ENCODE assay signal across 12 cellular contexts in genomic region chr5:172086312-172086975, GRCh38.
DNase-seq lines count a peak whose midpoint lies in the region; ATAC-seq and TF ChIP-seq lines count a peak whose summit lies in the region.
"Had no signal": no experiment of that assay in that cellular context is flagged by ENCODE, and none has a peak within 500 bp of the region (broad histone marks: within the 10 kb centered on the region; RNA-seq: fewer than 3 reads in every experiment).

No MANE protein-coding gene starts in this region.

- no peak overlapping the region for H3K9ac ChIP-seq in endodermal cell (ENCODE audit: extremely low read depth, low read length, poor library complexity, severe bottlenecking)

- TF ChIP-seq CTCF in activated B cell treated with CpG ODN at 0.5 μM for 24 hours (IDR thresholded peaks at IDR 0.05) (no peak), endodermal cell (conservative IDR thresholded peaks at IDR 0.05) (no peak), sigmoid colon (IDR thresholded peaks at IDR 0.05) (no peak), endothelial cell (IDR thresholded peaks at IDR 0.05; ENCODE audit: unreplicated experiment) (no peak)

- DNase-seq in activated T-cell treated with anti-CD3 and anti-CD28 coated beads, Interleukin-2, amount 50 U/mL, for 24 hours: no peak
- DNase-seq in activated T-cell treated with anti-CD3 and anti-CD28 coated beads for 4 hours: no peak
- DNase-seq in activated B cell treated with CpG ODN at 0.5 μM for 24 hours: no peak
- DNase-seq in endodermal cell: peak; percentile 65
- DNase-seq in sigmoid colon: peak; percentile 56
- DNase-seq in endothelial cell (ENCODE audit: low spot score): no peak
- DNase-seq: KG1, NCI-H510A treated with DMSO at 0.1 percent for 48 hours had no signal

- CTCF ChIA-PET in activated B cell treated with CpG ODN at 0.5 μM for 24 hours (lab: Charles Lee): no interaction called here

- peak overlapping the region; percentile 79 for H3K27ac Mint-ChIP-seq in activated T-cell treated with anti-CD3 and anti-CD28 coated beads, Interleukin-2, amount 50 U/mL, for 24 hours
- H3K27ac Mint-ChIP-seq in activated B cell treated with CpG ODN at 0.5 μM for 24 hours: peak overlapping the region; percentile 31
- H3K27ac Mint-ChIP-seq in endodermal cell: no peak overlapping the region
- no peak overlapping the region for H3K27ac Mint-ChIP-seq in endothelial cell (ENCODE audit: unreplicated experiment)

- no peaks in the 10 kb centered on the region for H3K9me3 Mint-ChIP-seq in activated T-cell treated with anti-CD3 and anti-CD28 coated beads, Interleukin-2, amount 50 U/mL, for 24 hours
- H3K9me3 Mint-ChIP-seq in activated B cell treated with CpG ODN at 0.5 μM for 24 hours (no peaks in the 10 kb centered on the region), endodermal cell (no peaks in the 10 kb centered on the region), endothelial cell (ENCODE audit: unreplicated experiment) (no peaks in the 10 kb centered on the region)

- intact Hi-C loops in activated B cell treated with CpG ODN at 0.5 μM for 24 hours (cut with micrococcal nuclease): no loop called here
- intact Hi-C loops in sigmoid colon (cut with DNase I): no loop called here

- no peak overlapping the region for H3K4me3 Mint-ChIP-seq in activated T-cell treated with anti-CD3 and anti-CD28 coated beads, Interleukin-2, amount 50 U/mL, for 24 hours
- H3K4me3 Mint-ChIP-seq in activated B cell treated with CpG ODN at 0.5 μM for 24 hours (no peak overlapping the region), endodermal cell (no peak overlapping the region), endothelial cell (ENCODE audit: unreplicated experiment) (no peak overlapping the region)

- ATAC-seq in activated B cell treated with CpG ODN at 0.5 μM for 24 hours (ENCODE audit: low read depth): no peak
- no peak for ATAC-seq in GM21717 (IDR thresholded peaks at IDR 0.05; ENCODE audit: unreplicated experiment)
- no peak for ATAC-seq in GM21825 (IDR thresholded peaks at IDR 0.05; ENCODE audit: unreplicated experiment)

- H3K27ac ChIP-seq in endodermal cell (ENCODE audit: low read depth, low read length): no peak overlapping the region
- H3K27ac ChIP-seq in sigmoid colon: no peak overlapping the region
- H3K27ac ChIP-seq: adrenal gland had no signal

- H3K4me3 ChIP-seq in endodermal cell (ENCODE audit: low read length) (no peak overlapping the region), sigmoid colon (no peak overlapping the region)
- H3K4me3 ChIP-seq: adrenal gland, lung had no signal

- peaks cover 13% of the 10 kb centered on the region for H3K4me1 Mint-ChIP-seq in activated T-cell treated with anti-CD3 and anti-CD28 coated beads, Interleukin-2, amount 50 U/mL, for 24 hours (ENCODE audit: low read depth)
- H3K4me1 Mint-ChIP-seq in activated B cell treated with CpG ODN at 0.5 μM for 24 hours (no peaks in the 10 kb centered on the region), endodermal cell (no peaks in the 10 kb centered on the region), endothelial cell (ENCODE audit: unreplicated experiment) (no peaks in the 10 kb centered on the region)

- TF ChIP-seq EP300 in sigmoid colon (IDR thresholded peaks at IDR 0.05): no peak

- H3K36me3 ChIP-seq in endodermal cell (ENCODE audit: control insufficient read depth, insufficient read depth, low read length) (no peaks in the 10 kb centered on the region), sigmoid colon (peaks cover 0 to 13% (median 3%) of the 10 kb centered on the region in 4 donors)

- H3K27me3 ChIP-seq in endodermal cell (ENCODE audit: control insufficient read depth, insufficient read depth, low read length, poor library complexity, severe bottlenecking) (no peaks in the 10 kb centered on the region), sigmoid colon (no peaks in the 10 kb centered on the region)
- H3K27me3 ChIP-seq: adrenal gland had no signal

- H3K9me3 ChIP-seq in endodermal cell (ENCODE audit: control insufficient read depth, low read length) (no peaks in the 10 kb centered on the region), sigmoid colon (no peaks in the 10 kb centered on the region)
- H3K9me3 ChIP-seq: adrenal gland had no signal

- 86 to 91% methylated on average over 12 of the region's 12 CpGs for WGBS in endodermal cell (ENCODE audit: insufficient coverage in 1 of 2, insufficient read length in 1 of 2), 2 experiments
- WGBS in sigmoid colon, 2 donors: 84 to 87% methylated on average over 12 of the region's 12 CpGs

- POLR2A ChIA-PET in activated B cell treated with CpG ODN at 0.5 μM for 24 hours (lab: Charles Lee): interaction anchor here (0.7 kb wide), 1 partner anchor 94 kb away, joined by 3 read pairs; no protein-coding TSS in a partner anchor

- H3K4me1 ChIP-seq in endodermal cell (ENCODE audit: control insufficient read depth, insufficient read depth, low read length) (no peaks in the 10 kb centered on the region), sigmoid colon (peaks cover 0 to 9% (median 3%) of the 10 kb centered on the region in 4 donors)
- H3K4me1 ChIP-seq: adrenal gland had no signal

- no peak for TF ChIP-seq POLR2A in sigmoid colon (IDR thresholded peaks at IDR 0.05)

- peaks cover 56% of the 10 kb centered on the region for H3K36me3 Mint-ChIP-seq in activated T-cell treated with anti-CD3 and anti-CD28 coated beads, Interleukin-2, amount 50 U/mL, for 24 hours (ENCODE audit: low read depth)
- peaks cover 55% of the 10 kb centered on the region for H3K36me3 Mint-ChIP-seq in activated B cell treated with CpG ODN at 0.5 μM for 24 hours (ENCODE audit: low read depth)
- peaks cover 4% of the 10 kb centered on the region for H3K36me3 Mint-ChIP-seq in endodermal cell (ENCODE audit: low read depth)
- peaks cover 29% of the 10 kb centered on the region for H3K36me3 Mint-ChIP-seq in endothelial cell (ENCODE audit: low read depth, unreplicated experiment)

- no peaks in the 10 kb centered on the region for H3K27me3 Mint-ChIP-seq in activated T-cell treated with anti-CD3 and anti-CD28 coated beads, Interleukin-2, amount 50 U/mL, for 24 hours
- H3K27me3 Mint-ChIP-seq in activated B cell treated with CpG ODN at 0.5 μM for 24 hours: no peaks in the 10 kb centered on the region
- no peaks in the 10 kb centered on the region for H3K27me3 Mint-ChIP-seq in endodermal cell (ENCODE audit: insufficient read depth)
- peaks cover 8% of the 10 kb centered on the region for H3K27me3 Mint-ChIP-seq in endothelial cell (ENCODE audit: unreplicated experiment)

Comparison
In these comparisons a context has a peak if more than half of its experiments do, and no peak if none do; other contexts are left out.
1. DNase-seq: peak in endodermal cell (single experiment) and sigmoid colon (single experiment); none in activated T-cell treated with anti-CD3 and anti-CD28 coated beads, Interleukin-2, amount 50 U/mL, for 24 hours (single experiment), activated T-cell treated with anti-CD3 and anti-CD28 coated beads for 4 hours (single experiment), activated B cell treated with CpG ODN at 0.5 μM for 24 hours (single experiment) and endothelial cell (single experiment).
2. H3K27ac Mint-ChIP-seq: peak in activated T-cell treated with anti-CD3 and anti-CD28 coated beads, Interleukin-2, amount 50 U/mL, for 24 hours (single experiment) and activated B cell treated with CpG ODN at 0.5 μM for 24 hours (single experiment); none in endodermal cell (single experiment) and endothelial cell (single experiment).